25 cellular contexts compared by ENCODE assay signal in genomic region chr6:35031611-35032529, GRCh38.
DNase-seq lines count a peak whose midpoint lies in the region; ATAC-seq and TF ChIP-seq lines count a peak whose summit lies in the region.
"Had no signal": no experiment of that assay in that cellular context is flagged by ENCODE, and none has a peak within 500 bp of the region (broad histone marks: within the 10 kb centered on the region; RNA-seq: fewer than 3 reads in every experiment).

No MANE protein-coding gene starts in this region.

- TF ChIP-seq EP300 in sigmoid colon (IDR thresholded peaks at IDR 0.05) = no peak

- H3K4me1 ChIP-seq in left ventricle myocardium inferior (peaks cover 100% of the 10 kb centered on the region), sigmoid colon (peaks cover 0 to 89% (median 80%) of the 10 kb centered on the region in 4 donors)

- ATAC-seq in Right ventricle myocardium superior (ENCODE audit: poor library complexity) = no peak
- ATAC-seq in activated CD4-positive, alpha-beta T cell treated with anti-CD3 and anti-CD28 coated beads for 36 hours = no peak
- ATAC-seq: gastrocnemius medialis, T-helper 17 cell had no signal

- H3K27ac Mint-ChIP-seq in activated CD4-positive, alpha-beta T cell treated with anti-CD3 and anti-CD28 coated beads for 36 hours = no peak overlapping the region
- H3K27ac Mint-ChIP-seq: activated naive CD8-positive, alpha-beta T cell treated with anti-CD3 and anti-CD28 coated beads, Interleukin-2, amount 10 ng/mL, durations not matched to agents 7 days and 5 days; CD4-positive, alpha-beta T cell; T-helper 17 cell had no signal

- CTCF ChIA-PET in activated CD4-positive, alpha-beta T cell treated with anti-CD3 and anti-CD28 coated beads for 36 hours (lab: Charles Lee) = interaction anchor here (1.4 kb wide), 1 partner anchor 20 kb away, joined by 5 read pairs; no protein-coding TSS in a partner anchor

- 72 to 80% methylated on average over 5 of the region's 5 CpGs for WGBS in sigmoid colon, 2 donors

- TF ChIP-seq POLR2A in sigmoid colon (IDR thresholded peaks at IDR 0.05) = no peak

- H3K27ac ChIP-seq in left ventricle myocardium inferior (replicated peaks) = peak overlapping the region; percentile 96
- peak overlapping the region; percentile 58 to 95 (median 85) for H3K27ac ChIP-seq in sigmoid colon
- no peak overlapping the region for H3K27ac ChIP-seq in substantia nigra (ENCODE audit: low read depth, low read length, poor library complexity, severe bottlenecking)
- H3K27ac ChIP-seq: ovary, RWPE1 had no signal

- H3K27me3 ChIP-seq in left ventricle myocardium inferior (ENCODE audit: low read depth) = no peaks in the 10 kb centered on the region
- no peaks in the 10 kb centered on the region for H3K27me3 ChIP-seq in sigmoid colon
- H3K27me3 ChIP-seq: gastrocnemius medialis, ovary had no signal

- peaks cover 21% of the 10 kb centered on the region for H3K36me3 ChIP-seq in left ventricle myocardium inferior
- peaks cover 0 to 9% (median 0%) of the 10 kb centered on the region in 4 donors for H3K36me3 ChIP-seq in sigmoid colon
- H3K36me3 ChIP-seq: gastrocnemius medialis, ovary had no signal

- H3K4me3 Mint-ChIP-seq in activated CD4-positive, alpha-beta T cell treated with anti-CD3 and anti-CD28 coated beads for 36 hours = no peak overlapping the region
- H3K4me3 Mint-ChIP-seq: activated naive CD8-positive, alpha-beta T cell treated with anti-CD3 and anti-CD28 coated beads, Interleukin-2, amount 10 ng/mL, durations not matched to agents 7 days and 5 days; CD4-positive, alpha-beta T cell; central memory CD8-positive, alpha-beta T cell; T-helper 17 cell had no signal

- H3K27me3 Mint-ChIP-seq in activated CD4-positive, alpha-beta T cell treated with anti-CD3 and anti-CD28 coated beads for 36 hours = no peaks in the 10 kb centered on the region
- H3K27me3 Mint-ChIP-seq: activated naive CD8-positive, alpha-beta T cell treated with anti-CD3 and anti-CD28 coated beads, Interleukin-2, amount 10 ng/mL, durations not matched to agents 7 days and 5 days; CD4-positive, alpha-beta T cell; central memory CD8-positive, alpha-beta T cell; T-helper 17 cell had no signal

- no peaks in the 10 kb centered on the region for H3K9me3 ChIP-seq in left ventricle myocardium inferior (replicated peaks)
- H3K9me3 ChIP-seq in sigmoid colon = no peaks in the 10 kb centered on the region
- H3K9me3 ChIP-seq: gastrocnemius medialis, ovary, SK-N-SH had no signal

- H3K9me3 Mint-ChIP-seq in activated CD4-positive, alpha-beta T cell treated with anti-CD3 and anti-CD28 coated beads for 36 hours (ENCODE audit: low read depth) = no peaks in the 10 kb centered on the region
- H3K9me3 Mint-ChIP-seq: activated naive CD8-positive, alpha-beta T cell treated with anti-CD3 and anti-CD28 coated beads, Interleukin-2, amount 10 ng/mL, durations not matched to agents 7 days and 5 days; CD4-positive, alpha-beta T cell; central memory CD8-positive, alpha-beta T cell had no signal

- POLR2A ChIA-PET in activated CD4-positive, alpha-beta T cell treated with anti-CD3 and anti-CD28 coated beads for 36 hours (lab: Charles Lee) = interaction anchor here (0.5 kb wide), 1 partner anchor 1714 kb away, joined by 6 read pairs; the partner anchor contains the start of gene ZBTB22

- DNase-seq in left ventricle myocardium inferior (no peak), Right ventricle myocardium superior (no peak), left kidney (ENCODE audit: low read depth, low spot score) (peak; percentile 40), sigmoid colon (no peak), GM20000 (ENCODE audit: low spot score) (no peak), substantia nigra (lab: John Stamatoyannopoulos, UW) (no peak), glomerular visceral epithelial cell (ENCODE audit: extremely low spot score) (no peak)
- DNase-seq in activated CD4-positive, alpha-beta T cell treated with anti-CD3 and anti-CD28 coated beads for 36 hours = no peak
- DNase-seq: activated naive CD8-positive, alpha-beta T cell treated with anti-CD3 and anti-CD28 coated beads, Interleukin-2, amount 10 ng/mL, durations not matched to agents 7 days and 5 days; activated T-cell treated with anti-CD3 and anti-CD28 coated beads for 4 hours; CD4-positive, alpha-beta T cell; dermis blood vessel endothelial cell; gastrocnemius medialis; H7; midbrain; NCI-H1417; NCI-H2029 treated with DMSO at 0.1 percent for 48 hours; NCI-H345; NCI-H748 treated with DMSO at 0.1 percent for 48 hours; ovary; SK-N-SH; stimulated activated CD4-positive, alpha-beta T cell treated with anti-CD3 and anti-CD28 coated beads, Interleukin-2, amount 100 ng/mL, for 48 hours; T-helper 17 cell had no signal

- H3K36me3 Mint-ChIP-seq in activated CD4-positive, alpha-beta T cell treated with anti-CD3 and anti-CD28 coated beads for 36 hours (ENCODE audit: low read depth) = no peaks in the 10 kb centered on the region
- H3K36me3 Mint-ChIP-seq: activated naive CD8-positive, alpha-beta T cell treated with anti-CD3 and anti-CD28 coated beads, Interleukin-2, amount 10 ng/mL, durations not matched to agents 7 days and 5 days had no signal

- no peak for TF ChIP-seq CTCF in left ventricle myocardium inferior (IDR thresholded peaks at IDR 0.05; ENCODE audit: borderline replicate concordance)
- TF ChIP-seq CTCF in sigmoid colon (IDR thresholded peaks at IDR 0.05) = no peak
- TF ChIP-seq CTCF in GM20000 (IDR thresholded peaks at IDR 0.05; ENCODE audit: extremely low read depth, missing control alignments) = no peak

- intact Hi-C loops in left ventricle myocardium inferior (cut with micrococcal nuclease) (no loop called here), Right ventricle myocardium superior (cut with DNase I) (no loop called here), sigmoid colon (cut with DNase I) (loop anchor here (10.0 kb wide), 1 partner anchor 563 kb away; no protein-coding TSS in a partner anchor)
- intact Hi-C loops in activated CD4-positive, alpha-beta T cell treated with anti-CD3 and anti-CD28 coated beads for 36 hours (cut with DNase I, micrococcal nuclease) = no loop called here

- H3K4me1 Mint-ChIP-seq in activated CD4-positive, alpha-beta T cell treated with anti-CD3 and anti-CD28 coated beads for 36 hours = no peaks in the 10 kb centered on the region

- no peak overlapping the region for H3K4me3 ChIP-seq in left ventricle myocardium inferior
- H3K4me3 ChIP-seq in sigmoid colon = no peak overlapping the region
- H3K4me3 ChIP-seq: gastrocnemius medialis, ovary had no signal
